Comparison of ENCODE assay signal across 8 cellular contexts in genomic region chr4:113761682-113762060, GRCh38. TPM values are rescaled to one million over a fixed set of nuclear protein-coding genes. Genes with fewer than 3 reads are reported as not detected.
DNase-seq lines count a peak whose midpoint lies in the region; ATAC-seq and TF ChIP-seq lines count a peak whose summit lies in the region.

CAMK2D (minus strand) TSS chr4:113761738; CDS start chr4:113761068, 670 bp downstream.

- TF ChIP-seq CTCF in PC-9 (conservative IDR thresholded peaks at IDR 0.05) (peak; percentile 38; the same call in 1 of the 2 replicates), fibroblast of lung (conservative IDR thresholded peaks at IDR 0.05 in 1 of 2, IDR thresholded peaks at IDR 0.05 in 1 of 2; ENCODE audit: low read depth in 1 of 2, low read length in 2 of 2) (peak; percentile 53 to 65)

- H3K27me3 ChIP-seq in PC-9 (ENCODE audit: insufficient read depth, low read depth) (no peaks in the 10 kb centered on the region), fibroblast of lung (ENCODE audit: control insufficient read depth, insufficient read depth, low read length) (no peaks in the 10 kb centered on the region)
- H3K27me3 ChIP-seq in naive thymus-derived CD4-positive, alpha-beta T cell (ENCODE audit: control insufficient read depth in 2 of 2, insufficient read depth in 2 of 2, low read length in 2 of 2), result no peaks in the 10 kb centered on the region

- H3K4me1 ChIP-seq in PC-9 (replicated peaks; ENCODE audit: insufficient read depth) (peaks cover 16% of the 10 kb centered on the region), fibroblast of lung (ENCODE audit: control insufficient read depth, extremely low read depth, insufficient read depth, low read length) (peaks cover 2% of the 10 kb centered on the region)
- H3K4me1 ChIP-seq in naive thymus-derived CD4-positive, alpha-beta T cell (ENCODE audit: control insufficient read depth in 2 of 2, insufficient read depth in 2 of 2, low read length in 2 of 2), result peaks cover 5 to 18% of the 10 kb centered on the region in 2 donors

- POLR2A ChIA-PET in PC-9 (lab: Charles Lee; ENCODE audit: unreplicated experiment), result no interaction called here
- POLR2A ChIA-PET in naive thymus-derived CD4-positive, alpha-beta T cell (lab: Charles Lee), result interaction anchor here (0.6 to 2.2 kb wide), 15 partner anchors 11 to 227 kb away, joined by 3 to 15 read pairs (median 4); no protein-coding TSS in a partner anchor

- intact Hi-C loops in PC-9 (cut with micrococcal nuclease; ENCODE audit: unreplicated experiment), result loop anchor here (1.0 to 5.0 kb wide), 5 partner anchors 125 to 616 kb away; no protein-coding TSS in a partner anchor
- intact Hi-C loops in naive thymus-derived CD4-positive, alpha-beta T cell (cut with micrococcal nuclease), result loop anchor here (1.0 to 10.0 kb wide), 25 partner anchors 7 to 1617 kb away; partner anchors contain the start of genes AP1AR (in 2 of the 2), LARP7 (in 2 of the 2), FAM241A (in 1 of the 2) and TIFA (in 1 of the 2)

- peaks cover 50% of the 10 kb centered on the region for H3K36me3 Mint-ChIP-seq in activated T-helper 17 cell treated with anti-CD3 and anti-CD28 coated beads, Interleukin-2, amount 50 U/mL, for 72 hours (ENCODE audit: low read depth)
- H3K36me3 Mint-ChIP-seq in naive thymus-derived CD4-positive, alpha-beta T cell, result peaks cover 0 to 12% (median 7%) of the 10 kb centered on the region in 5 donors
- H3K36me3 Mint-ChIP-seq in stimulated activated naive B cell treated with anti-CD40 and anti-IgM and Interleukin-4, amounts not matched to agents 10 μg/mL and 1 μg/mL and 100 μg/mL, for 72 hours, result peaks cover 13 to 20% of the 10 kb centered on the region in 2 donors

- peaks cover 28% of the 10 kb centered on the region for H3K4me1 Mint-ChIP-seq in activated T-helper 17 cell treated with anti-CD3 and anti-CD28 coated beads, Interleukin-2, amount 50 U/mL, for 72 hours
- H3K4me1 Mint-ChIP-seq in naive thymus-derived CD4-positive, alpha-beta T cell, result peaks cover 15 to 51% (median 43%) of the 10 kb centered on the region in 7 donors
- H3K4me1 Mint-ChIP-seq in stimulated activated naive B cell treated with anti-CD40 and anti-IgM and Interleukin-4, amounts not matched to agents 10 μg/mL and 1 μg/mL and 100 μg/mL, for 72 hours, result peaks cover 13 to 22% of the 10 kb centered on the region in 2 donors

- DNase-seq in DMS114 treated with DMSO at 0.1 percent for 48 hours (lab: John Stamatoyannopoulos, UW; ENCODE audit: unreplicated experiment) (peak; percentile 23), HuH-7.5 (ENCODE audit: low spot score) (peak; percentile 60), PC-9 (peak; percentile 56 to 70), fibroblast of lung (ENCODE audit: low read depth in 2 of 2) (peak; percentile 90 to 92)
- DNase-seq in naive thymus-derived CD4-positive, alpha-beta T cell, result peak in 8 of 9 donors; percentile 66 to 91 (median 87)
- peak; percentile 83 for DNase-seq in stimulated activated naive B cell treated with anti-CD40 and anti-IgM and Interleukin-4, amounts not matched to agents 10 μg/mL and 1 μg/mL and 100 μg/mL, for 72 hours

- CTCF ChIA-PET in PC-9 (lab: Charles Lee), result interaction anchor here (0.6 kb wide), 1 partner anchor 208 kb away, joined by 3 read pairs; no protein-coding TSS in a partner anchor
- CTCF ChIA-PET in naive thymus-derived CD4-positive, alpha-beta T cell (lab: Charles Lee), result no interaction called here

- H4K20me1 ChIP-seq in PC-9 (ENCODE audit: insufficient read depth) (no peaks in the 10 kb centered on the region), fibroblast of lung (ENCODE audit: control insufficient read depth, extremely low read depth, insufficient read depth, low read length) (no peaks in the 10 kb centered on the region)

- H3K27ac ChIP-seq in PC-9 (peak within 1 kb of the TSS; percentile 91), fibroblast of lung (ENCODE audit: insufficient read depth, low read length) (peak within 1 kb of the TSS; percentile 99)
- H3K27ac ChIP-seq in naive thymus-derived CD4-positive, alpha-beta T cell (ENCODE audit: low read depth, low read length), result peak within 1 kb of the TSS; percentile 93

- H3K27ac Mint-ChIP-seq in activated T-helper 17 cell treated with anti-CD3 and anti-CD28 coated beads, Interleukin-2, amount 50 U/mL, for 72 hours, result peak within 1 kb of the TSS; percentile 93
- H3K27ac Mint-ChIP-seq in naive thymus-derived CD4-positive, alpha-beta T cell, result peak within 1 kb of the TSS; percentile 96 to 100 (median 98)
- peak within 1 kb of the TSS; percentile 99 for H3K27ac Mint-ChIP-seq in stimulated activated naive B cell treated with anti-CD40 and anti-IgM and Interleukin-4, amounts not matched to agents 10 μg/mL and 1 μg/mL and 100 μg/mL, for 72 hours

- H2AFZ ChIP-seq in PC-9 (peak within 1 kb of the TSS; percentile 87), fibroblast of lung (ENCODE audit: low read length) (peak within 1 kb of the TSS; percentile 36)

- no peaks in the 10 kb centered on the region for H3K9me3 Mint-ChIP-seq in activated T-helper 17 cell treated with anti-CD3 and anti-CD28 coated beads, Interleukin-2, amount 50 U/mL, for 72 hours
- peaks cover 0 to 7% (median 0%) of the 10 kb centered on the region in 11 donors for H3K9me3 Mint-ChIP-seq in naive thymus-derived CD4-positive, alpha-beta T cell
- H3K9me3 Mint-ChIP-seq in stimulated activated naive B cell treated with anti-CD40 and anti-IgM and Interleukin-4, amounts not matched to agents 10 μg/mL and 1 μg/mL and 100 μg/mL, for 72 hours, result no peaks in the 10 kb centered on the region

- H3K36me3 ChIP-seq in PC-9 (ENCODE audit: low read depth) (no peaks in the 10 kb centered on the region), fibroblast of lung (ENCODE audit: control insufficient read depth, insufficient read depth, low read length) (no peaks in the 10 kb centered on the region)
- H3K36me3 ChIP-seq in naive thymus-derived CD4-positive, alpha-beta T cell (ENCODE audit: control insufficient read depth in 2 of 3, insufficient read depth in 3 of 3, low read length in 3 of 3), result no peaks in the 10 kb centered on the region

- peaks cover 5% of the 10 kb centered on the region; the same call in 1 of the 2 replicates for H3F3A ChIP-seq in PC-9 (ENCODE audit: insufficient read depth, low read depth)

- peak within 1 kb of the TSS; percentile 91 for H3K9ac ChIP-seq in fibroblast of lung (ENCODE audit: insufficient read depth, low read length)

- no peaks in the 10 kb centered on the region for H3K9me2 ChIP-seq in PC-9 (ENCODE audit: insufficient read depth)

- peak; percentile 53 for ATAC-seq in GM21528 (IDR thresholded peaks at IDR 0.05; ENCODE audit: low FRiP score, unreplicated experiment)
- ATAC-seq in activated T-helper 17 cell treated with anti-CD3 and anti-CD28 coated beads, Interleukin-2, amount 50 U/mL, for 72 hours (replicated peaks), result peak; percentile 51
- peak; percentile 71 for ATAC-seq in naive thymus-derived CD4-positive, alpha-beta T cell
- peak; percentile 53 to 56 for ATAC-seq in stimulated activated naive B cell treated with anti-CD40 and anti-IgM and Interleukin-4, amounts not matched to agents 10 μg/mL and 1 μg/mL and 100 μg/mL, for 72 hours (replicated peaks)

- no TSS peak for BruUV-seq in PC-9 (replicated peaks; lab: Mats Ljungman, UMichigan)

- peak within 1 kb of the TSS; percentile 96 for H3K4me3 Mint-ChIP-seq in activated T-helper 17 cell treated with anti-CD3 and anti-CD28 coated beads, Interleukin-2, amount 50 U/mL, for 72 hours
- H3K4me3 Mint-ChIP-seq in naive thymus-derived CD4-positive, alpha-beta T cell, result peak within 1 kb of the TSS; percentile 92 to 100 (median 96)
- peak within 1 kb of the TSS; percentile 96 to 98 for H3K4me3 Mint-ChIP-seq in stimulated activated naive B cell treated with anti-CD40 and anti-IgM and Interleukin-4, amounts not matched to agents 10 μg/mL and 1 μg/mL and 100 μg/mL, for 72 hours

- H3K79me2 ChIP-seq in PC-9 (ENCODE audit: low read depth), result no peaks in the 10 kb centered on the region
- peaks cover 43% of the 10 kb centered on the region for H3K79me2 ChIP-seq in fibroblast of lung (ENCODE audit: control insufficient read depth, insufficient read depth, low read length)

- H3K4me3 ChIP-seq in PC-9 (peak within 1 kb of the TSS; percentile 71), fibroblast of lung (replicated peaks in 1 of 4; ENCODE audit: control extremely low read depth in 1 of 4, insufficient read depth in 1 of 4, low read depth in 3 of 4, low read length in 4 of 4) (peak within 1 kb of the TSS; percentile 80 to 95 (median 90))
- peak within 1 kb of the TSS; percentile 97 for H3K4me3 ChIP-seq in naive thymus-derived CD4-positive, alpha-beta T cell (ENCODE audit: low read length)

- H3K9me3 ChIP-seq in PC-9 (ENCODE audit: insufficient read depth, low read depth), result no peaks in the 10 kb centered on the region
- no peaks in the 10 kb centered on the region for H3K9me3 ChIP-seq in fibroblast of lung (ENCODE audit: control insufficient read depth, insufficient read depth, low read depth, low read length)
- H3K9me3 ChIP-seq in naive thymus-derived CD4-positive, alpha-beta T cell (ENCODE audit: control insufficient read depth in 2 of 3, low read length in 3 of 3), result no peaks in the 10 kb centered on the region

- no peaks in the 10 kb centered on the region for H3K27me3 Mint-ChIP-seq in activated T-helper 17 cell treated with anti-CD3 and anti-CD28 coated beads, Interleukin-2, amount 50 U/mL, for 72 hours
- peaks cover 0 to 3% (median 0%) of the 10 kb centered on the region in 5 donors for H3K27me3 Mint-ChIP-seq in naive thymus-derived CD4-positive, alpha-beta T cell
- no peaks in the 10 kb centered on the region for H3K27me3 Mint-ChIP-seq in stimulated activated naive B cell treated with anti-CD40 and anti-IgM and Interleukin-4, amounts not matched to agents 10 μg/mL and 1 μg/mL and 100 μg/mL, for 72 hours

- H3K4me2 ChIP-seq in PC-9 (peak within 1 kb of the TSS; percentile 87), fibroblast of lung (ENCODE audit: extremely low read depth, insufficient read depth, low read length) (peak within 1 kb of the TSS; percentile 98)

RNA-seq across cellular contexts. Expression of gene CAMK2D, which starts in this region (rescaled TPM):
- total RNA-seq in PC-9 (2021) (7.1 and 10.5 TPM in 2 replicates), fibroblast of lung (196 and 262 TPM in 2 replicates)
- 10 to 100 TPM; 41.5 to 42.4 TPM for total RNA-seq in activated T-helper 17 cell treated with anti-CD3 and anti-CD28 coated beads, Interleukin-2, amount 50 U/mL, for 72 hours
- 120 TPM in 2 replicates for polyA plus RNA-seq in fibroblast of lung
- 83.5 and 87.6 TPM in 2 replicates for polyA plus RNA-seq in fibroblast of lung (2012)
- 41.6 and 46.6 TPM in 2 replicates for polyA minus RNA-seq in fibroblast of lung (ENCODE audit: low replicate concordance)
- 10 to 100 TPM; 35.8 to 41.2 (median 40.0) TPM for total RNA-seq in naive thymus-derived CD4-positive, alpha-beta T cell
- polyA plus RNA-seq in naive thymus-derived CD4-positive, alpha-beta T cell, result 10 to 100 TPM; 13.5 to 13.8 TPM

Comparison
In these comparisons a context has a peak if more than half of its experiments do, and no peak if none do; other contexts are left out.
1. Peak in every context shown above with its lines: DNase-seq, ATAC-seq, H3K4me3 ChIP-seq and H3K27ac ChIP-seq.
2. DNase-seq: peak in every context shown above with its lines; median percentile 91 in fibroblast of lung; 87 in naive thymus-derived CD4-positive, alpha-beta T cell; 83 in stimulated activated naive B cell treated with anti-CD40 and anti-IgM and Interleukin-4, amounts not matched to agents 10 μg/mL and 1 μg/mL and 100 μg/mL, for 72 hours; 63 in PC-9; 60 in HuH-7.5; 23 in DMS114 treated with DMSO at 0.1 percent for 48 hours.